In the genomic region with DNA sequence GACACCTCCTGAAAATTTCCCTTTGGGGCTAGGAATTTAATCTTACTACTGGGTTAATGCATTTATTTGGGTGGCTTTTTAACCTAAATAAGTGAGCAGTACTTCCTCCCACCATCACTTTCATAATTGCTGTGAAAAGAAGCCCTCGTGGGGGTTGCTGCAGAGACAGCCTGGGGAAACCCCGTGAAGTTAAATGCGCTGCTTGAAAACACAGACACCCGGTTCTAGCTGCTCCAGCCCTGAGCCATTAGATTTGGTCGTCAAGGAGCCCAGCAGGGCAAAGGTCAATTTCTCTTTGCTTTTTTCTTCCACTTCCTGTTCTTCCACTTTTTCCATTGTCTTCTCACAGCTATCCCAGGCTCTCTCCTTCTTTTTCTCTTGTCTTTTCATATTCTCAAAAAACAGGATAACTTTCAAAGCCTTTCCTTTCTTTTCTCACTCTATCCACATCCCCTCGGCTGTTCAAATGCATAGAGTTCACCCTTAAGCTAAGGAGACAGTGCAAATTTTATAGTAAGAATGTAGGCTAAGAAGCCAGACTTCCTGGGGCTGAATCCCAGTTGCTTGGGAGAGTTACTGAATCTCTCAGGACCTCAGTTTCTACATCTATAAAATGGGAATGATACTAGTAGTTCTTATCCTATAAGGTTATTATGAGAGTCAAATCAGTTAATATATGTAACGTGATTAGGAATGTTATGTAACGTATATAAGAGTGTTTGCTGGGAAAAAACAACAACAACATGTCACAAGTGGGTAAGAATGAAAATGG, we compare ENCODE assay signal across 10 cellular contexts.
DNase-seq lines count a peak whose midpoint lies in the region; ATAC-seq, FAIRE-seq and TF ChIP-seq lines count a peak whose summit lies in the region.
"Had no signal": no experiment of that assay in that cellular context is flagged by ENCODE, and none has a peak within 500 bp of the region (broad histone marks: within the 10 kb centered on the region; RNA-seq: fewer than 3 reads in every experiment).

No MANE protein-coding gene starts in this region.

- no peaks in the 10 kb centered on the region for H3K36me3 ChIP-seq in adrenal gland (replicated peaks in 1 of 2)

- TF ChIP-seq CTCF in GM12875 (IDR thresholded peaks at IDR 0.05; ENCODE audit: borderline replicate concordance, insufficient read depth, low read depth, low read length) (no peak), adrenal gland (IDR thresholded peaks at IDR 0.05) (no peak)

- WGBS in adrenal gland, 4 donors, result 54 to 59% (median 57%) methylated on average over 8 of the region's 8 CpGs

- H3K9me3 ChIP-seq in adrenal gland (replicated peaks in 1 of 3), result no peaks in the 10 kb centered on the region

- no peak overlapping the region for H3K27ac ChIP-seq in adrenal gland
- H3K27ac ChIP-seq: HL-60, VCaP had no signal

- H3K4me3 ChIP-seq in GM12875 (ENCODE audit: low read depth, low read length) (peak overlapping the region; percentile 8), adrenal gland (no peak overlapping the region)

- DNase-seq in iPS-NIHi7 (ENCODE audit: extremely low spot score) (peak; percentile 43), adrenal gland (no peak), SHP77 treated with DMSO at 0.1 percent for 48 hours (lab: John Stamatoyannopoulos, UW) (no peak), HTR-8/SVneo (ENCODE audit: insufficient read length, low spot score) (no peak)
- DNase-seq in stimulated activated CD8-positive, alpha-beta memory T cell treated with anti-CD3 and anti-CD28 coated beads, Interleukin-4, amount 100 ng/mL, for 48 hours, result no peak

- H3K27me3 ChIP-seq in adrenal gland, result no peaks in the 10 kb centered on the region

- ATAC-seq in GM21360 (IDR thresholded peaks at IDR 0.05; ENCODE audit: unreplicated experiment) (peak; percentile 71), HG03354 (IDR thresholded peaks at IDR 0.05; ENCODE audit: poor library complexity, severe bottlenecking, unreplicated experiment) (peak; percentile 96)

- H3K4me1 ChIP-seq in adrenal gland (replicated peaks in 1 of 2), result no peaks in the 10 kb centered on the region

- no peak for FAIRE-seq in HTR-8/SVneo (lab: Jason Lieb, UNC)

- intact Hi-C loops in adrenal gland (cut with DNase I), result no loop called here

- TF ChIP-seq POLR2A in adrenal gland (IDR thresholded peaks at IDR 0.05), result no peak
